In the genomic region with DNA sequence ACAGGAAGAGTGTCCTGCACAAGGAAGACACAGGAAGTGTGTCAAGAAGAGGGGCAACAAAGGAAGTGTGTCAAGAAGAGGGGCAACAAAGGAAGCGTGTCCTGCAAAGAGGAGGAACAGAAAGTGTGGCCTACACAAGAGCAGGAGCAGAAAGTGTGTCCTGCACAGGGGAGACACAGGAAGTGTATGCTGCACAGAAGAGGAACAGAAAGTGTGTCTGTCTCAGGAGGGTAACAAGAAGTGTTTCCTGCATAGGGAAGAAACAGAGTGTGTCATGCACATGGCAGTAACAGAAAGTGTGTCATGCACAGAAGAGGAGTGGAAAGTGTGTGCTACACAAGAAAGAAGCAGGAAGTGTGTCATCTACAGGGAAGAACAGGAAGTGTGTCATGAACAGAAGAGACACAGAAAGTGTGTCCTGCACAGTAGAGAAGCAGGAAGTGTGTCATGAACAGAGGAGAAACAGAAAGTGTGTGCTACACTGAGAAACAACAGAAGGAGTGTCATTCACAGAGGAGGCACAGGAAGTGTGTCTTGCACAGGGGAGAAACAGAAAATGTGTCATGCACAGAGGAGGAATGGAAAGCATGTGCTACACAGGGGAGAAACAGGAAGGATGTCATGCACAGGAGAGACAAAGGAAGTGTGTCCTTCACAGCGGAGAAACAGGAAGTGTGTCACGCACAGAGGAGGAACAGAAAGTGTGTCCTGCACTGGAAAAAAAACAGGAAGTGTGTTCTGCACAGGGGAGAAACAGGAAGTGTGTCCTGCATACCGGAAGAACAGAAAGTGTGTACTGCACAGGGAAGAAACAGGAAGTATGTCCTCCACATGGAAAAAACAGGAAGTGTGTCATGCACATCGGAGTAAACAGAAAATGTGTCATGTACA, we compare ENCODE assay signal across 15 cellular contexts.
DNase-seq lines count a peak whose midpoint lies in the region; ATAC-seq, FAIRE-seq and TF ChIP-seq lines count a peak whose summit lies in the region.
"Had no signal": no experiment of that assay in that cellular context is flagged by ENCODE, and none has a peak within 500 bp of the region (broad histone marks: within the 10 kb centered on the region; RNA-seq: fewer than 3 reads in every experiment).

No MANE protein-coding gene starts in this region.

- H3K4me2 ChIP-seq in A549: no peak overlapping the region

- TF ChIP-seq POLR2A in A549 (IDR thresholded peaks at IDR 0.05; ENCODE audit: low read length): no peak

- ATAC-seq in A549 (no peak), GM18508 (IDR thresholded peaks at IDR 0.05; ENCODE audit: insufficient read depth, unreplicated experiment) (peak; percentile 54)
- ATAC-seq in stimulated activated effector memory CD8-positive, alpha-beta T cell treated with anti-CD3 and anti-CD28 coated beads, Interleukin-12 subunit alpha, Interleukin-12 subunit beta, amount 100 ng/mL, for 72 hours: no peak
- ATAC-seq: activated T-helper 17 cell treated with anti-CD3 and anti-CD28 coated beads, Interleukin-2, amount 50 U/mL, for 72 hours; body of pancreas; gastrocnemius medialis; psoas muscle had no signal

- DNase-seq in A549 (ENCODE audit: low read depth in 1 of 2, low spot score in 1 of 2) (no peak), KBM-7 (peak; percentile 77), SIG-M5 treated with dmso at 0.1 percent for 504 hours (lab: John Stamatoyannopoulos, UW; ENCODE audit: unreplicated experiment) (peak; percentile 30), epidermal melanocyte (ENCODE audit: insufficient read length, low spot score) (no peak), DMS53 (lab: John Stamatoyannopoulos, UW) (no peak), GOT3 (lab: John Stamatoyannopoulos, UW) (no peak)
- no peak for DNase-seq in stimulated activated effector memory CD8-positive, alpha-beta T cell treated with anti-CD3 and anti-CD28 coated beads, Interleukin-12 subunit alpha, Interleukin-12 subunit beta, amount 100 ng/mL, for 72 hours (ENCODE audit: low spot score in 2 of 2)
- DNase-seq: body of pancreas, gastrocnemius medialis, islet precursor cell, NCI-H146, psoas muscle, SW 1271 had no signal

- H3K4me3 Mint-ChIP-seq in stimulated activated effector memory CD8-positive, alpha-beta T cell treated with anti-CD3 and anti-CD28 coated beads, Interleukin-12 subunit alpha, Interleukin-12 subunit beta, amount 100 ng/mL, for 72 hours: no peak overlapping the region
- H3K4me3 Mint-ChIP-seq: activated T-helper 17 cell treated with anti-CD3 and anti-CD28 coated beads, Interleukin-2, amount 50 U/mL, for 72 hours had no signal

- POLR2A ChIA-PET in A549 (lab: Yijun Ruan, JAX): no interaction called here

- H3K4me1 ChIP-seq in A549: no peaks in the 10 kb centered on the region
- H3K4me1 ChIP-seq: body of pancreas, gastrocnemius medialis, psoas muscle had no signal

- no peak for TF ChIP-seq RAD21 in A549 (conservative IDR thresholded peaks at IDR 0.05 in 1 of 2, IDR thresholded peaks at IDR 0.05 in 1 of 2)

- 12% methylated on average over 5 of the region's 5 CpGs for WGBS in A549 (ENCODE audit: missing lambda C conversion rate)

- no peak overlapping the region for H3K27ac Mint-ChIP-seq in stimulated activated effector memory CD8-positive, alpha-beta T cell treated with anti-CD3 and anti-CD28 coated beads, Interleukin-12 subunit alpha, Interleukin-12 subunit beta, amount 100 ng/mL, for 72 hours
- H3K27ac Mint-ChIP-seq: activated T-helper 17 cell treated with anti-CD3 and anti-CD28 coated beads, Interleukin-2, amount 50 U/mL, for 72 hours had no signal

- peak; percentile 18 for FAIRE-seq in A549 (lab: Jason Lieb, UNC)

- peaks cover 5% of the 10 kb centered on the region for H3K9me3 Mint-ChIP-seq in stimulated activated effector memory CD8-positive, alpha-beta T cell treated with anti-CD3 and anti-CD28 coated beads, Interleukin-12 subunit alpha, Interleukin-12 subunit beta, amount 100 ng/mL, for 72 hours
- H3K9me3 Mint-ChIP-seq: activated T-helper 17 cell treated with anti-CD3 and anti-CD28 coated beads, Interleukin-2, amount 50 U/mL, for 72 hours had no signal

- no peaks in the 10 kb centered on the region for H3K4me1 Mint-ChIP-seq in stimulated activated effector memory CD8-positive, alpha-beta T cell treated with anti-CD3 and anti-CD28 coated beads, Interleukin-12 subunit alpha, Interleukin-12 subunit beta, amount 100 ng/mL, for 72 hours
- H3K4me1 Mint-ChIP-seq: activated T-helper 17 cell treated with anti-CD3 and anti-CD28 coated beads, Interleukin-2, amount 50 U/mL, for 72 hours had no signal

- H3K4me3 ChIP-seq in A549: no peak overlapping the region
- H3K4me3 ChIP-seq: body of pancreas, gastrocnemius medialis, psoas muscle had no signal

- no peaks in the 10 kb centered on the region for H3K36me3 Mint-ChIP-seq in stimulated activated effector memory CD8-positive, alpha-beta T cell treated with anti-CD3 and anti-CD28 coated beads, Interleukin-12 subunit alpha, Interleukin-12 subunit beta, amount 100 ng/mL, for 72 hours

- TF ChIP-seq EP300 in A549 (IDR thresholded peaks at IDR 0.05): no peak

- no peaks in the 10 kb centered on the region for H3K9me3 ChIP-seq in A549
- H3K9me3 ChIP-seq: body of pancreas, gastrocnemius medialis, psoas muscle had no signal

- CTCF ChIA-PET in A549 (lab: Yijun Ruan, JAX): no interaction called here

- H3K27ac ChIP-seq in A549: no peak overlapping the region
- H3K27ac ChIP-seq: body of pancreas, gastrocnemius medialis, psoas muscle had no signal

- in situ Hi-C loops in KBM-7 (cut with MboI; ENCODE audit: low pct_unique_long_range_greater_than_20kb, low sequenced_read_pairs): no loop called here

- TF ChIP-seq CTCF in A549 (IDR thresholded peaks at IDR 0.05): no peak

TF ChIP-seq in A549, 52 proteins besides CTCF, POLR2A, EP300 and RAD21:
- TF ChIP-seq BHLHE40 (IDR thresholded peaks at IDR 0.05; ENCODE audit: low read depth, low read length) (no peak), ZNF302 (CRISPR knock-in tag; IDR thresholded peaks at IDR 0.05) (no peak), TFCP2L1 (CRISPR knock-in tag; IDR thresholded peaks at IDR 0.05) (no peak), GATA3 (IDR thresholded peaks at IDR 0.05; ENCODE audit: borderline replicate concordance) (no peak), SREBF2 (IDR thresholded peaks at IDR 0.05) (no peak), HOXA7 (CRISPR knock-in tag; IDR thresholded peaks at IDR 0.05) (no peak), CHD2 (IDR thresholded peaks at IDR 0.05; ENCODE audit: low read length, partially characterized antibody) (no peak), JUN (IDR thresholded peaks at IDR 0.05) (no peak), RNF2 (IDR thresholded peaks at IDR 0.05; ENCODE audit: borderline replicate concordance, low read depth) (no peak), TP53 (CRISPR knock-in tag; IDR thresholded peaks at IDR 0.05) (no peak), NFE2L2 (conservative IDR thresholded peaks at IDR 0.05; ENCODE audit: low read length) (no peak), MAZ (IDR thresholded peaks at IDR 0.05; ENCODE audit: borderline replicate concordance, low read depth, low read length) (no peak), RCOR1 (IDR thresholded peaks at IDR 0.05; ENCODE audit: low read depth, low read length) (no peak), PHF8 (IDR thresholded peaks at IDR 0.05; ENCODE audit: borderline replicate concordance, low read depth) (no peak), MAFK (IDR thresholded peaks at IDR 0.05; ENCODE audit: partially characterized antibody) (no peak), ESRRA (IDR thresholded peaks at IDR 0.05; ENCODE audit: borderline replicate concordance, low read length) (no peak)
- TF ChIP-seq, protein P1, sequence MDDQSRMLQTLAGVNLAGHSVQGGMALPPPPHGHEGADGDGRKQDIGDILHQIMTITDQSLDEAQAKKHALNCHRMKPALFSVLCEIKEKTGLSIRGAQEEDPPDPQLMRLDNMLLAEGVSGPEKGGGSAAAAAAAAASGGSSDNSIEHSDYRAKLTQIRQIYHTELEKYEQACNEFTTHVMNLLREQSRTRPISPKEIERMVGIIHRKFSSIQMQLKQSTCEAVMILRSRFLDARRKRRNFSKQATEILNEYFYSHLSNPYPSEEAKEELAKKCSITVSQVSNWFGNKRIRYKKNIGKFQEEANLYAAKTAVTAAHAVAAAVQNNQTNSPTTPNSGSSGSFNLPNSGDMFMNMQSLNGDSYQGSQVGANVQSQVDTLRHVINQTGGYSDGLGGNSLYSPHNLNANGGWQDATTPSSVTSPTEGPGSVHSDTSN (IDR thresholded peaks at IDR 0.05): no peak
- TF ChIP-seq, protein P2, sequence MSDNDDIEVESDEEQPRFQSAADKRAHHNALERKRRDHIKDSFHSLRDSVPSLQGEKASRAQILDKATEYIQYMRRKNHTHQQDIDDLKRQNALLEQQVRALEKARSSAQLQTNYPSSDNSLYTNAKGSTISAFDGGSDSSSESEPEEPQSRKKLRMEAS (IDR thresholded peaks at IDR 0.05): no peak
TF ChIP-seq in A549: peak in this region for 0.

Comparison
In these comparisons a context has a peak if more than half of its experiments do, and no peak if none do; other contexts are left out.
1. DNase-seq: peak in KBM-7 (single experiment) and SIG-M5 treated with dmso at 0.1 percent for 504 hours (single experiment); none in A549 (0 of 2), epidermal melanocyte (single experiment), DMS53 (single experiment), stimulated activated effector memory CD8-positive, alpha-beta T cell treated with anti-CD3 and anti-CD28 coated beads, Interleukin-12 subunit alpha, Interleukin-12 subunit beta, amount 100 ng/mL, for 72 hours (0 of 2) and GOT3 (single experiment).